In genomic region chr11:123707606-123708205, GRCh38 we compare ENCODE assay signal across 9 cellular contexts. TPM values are rescaled to one million over a fixed set of nuclear protein-coding genes. Genes with fewer than 3 reads are reported as not detected.
DNase-seq lines count a peak whose midpoint lies in the region; ATAC-seq, FAIRE-seq and TF ChIP-seq lines count a peak whose summit lies in the region.
"Had no signal": no experiment of that assay in that cellular context is flagged by ENCODE, and none has a peak within 500 bp of the region (broad histone marks: within the 10 kb centered on the region; RNA-seq: fewer than 3 reads in every experiment).

No MANE protein-coding gene starts in this region.

- H3K36me3 Mint-ChIP-seq in chondrocyte (ENCODE audit: low read depth), result no peaks in the 10 kb centered on the region

- peaks cover 6% of the 10 kb centered on the region for H3K27me3 ChIP-seq in GM23248 (replicated peaks; ENCODE audit: insufficient read depth)
- no peaks in the 10 kb centered on the region; a peak in 1 of 5 replicates for H3K27me3 ChIP-seq in HepG2 (ENCODE audit: control insufficient read depth in 1 of 2, insufficient read depth in 2 of 2, low read length in 2 of 2)

- TF ChIP-seq EP300 in HepG2 (IDR thresholded peaks at IDR 0.05; ENCODE audit: low read depth in 2 of 2, low read length in 2 of 2) (no peak), HepG2 (CRISPR knock-in tag; IDR thresholded peaks at IDR 0.05; ENCODE audit: borderline replicate concordance) (no peak)

- H3K79me2 ChIP-seq in GM23248 (ENCODE audit: insufficient read depth), result no peaks in the 10 kb centered on the region
- no peaks in the 10 kb centered on the region for H3K79me2 ChIP-seq in HepG2 (ENCODE audit: insufficient read depth, low read length)

- peak; percentile 81 for ATAC-seq in HepG2
- no peak for ATAC-seq in sciatic nerve

- no peak overlapping the region for H3K4me3 Mint-ChIP-seq in chondrocyte (ENCODE audit: unreplicated experiment)

- TF ChIP-seq CTCF in chondrocyte (IDR thresholded peaks at IDR 0.05) (peak; percentile 90), HepG2 (CRISPR knock-in tag; IDR thresholded peaks at IDR 0.05) (peak; percentile 80)

- in situ Hi-C loops in GM23248 (cut with MboI), result no loop called here
- in situ Hi-C loops in HepG2 (cut with HindIII; ENCODE audit: extremely low pct_ligation_motif_present, low pct_unique_long_range_greater_than_20kb), result loop anchor here (5.0 kb wide), 2 partner anchors 65 to 120 kb away; no protein-coding TSS in a partner anchor

- H3K9me3 ChIP-seq in GM23248 (ENCODE audit: low read depth), result no peaks in the 10 kb centered on the region
- no peaks in the 10 kb centered on the region for H3K9me3 ChIP-seq in HepG2 (ENCODE audit: low read length)

- peaks cover 2% of the 10 kb centered on the region for H3K4me1 Mint-ChIP-seq in chondrocyte (ENCODE audit: low read depth)

- intact Hi-C loops in HepG2 (cut with micrococcal nuclease; ENCODE audit: unreplicated experiment), result loop anchor here (1.0 kb wide), 2 partner anchors 66 to 127 kb away; no protein-coding TSS in a partner anchor
- intact Hi-C loops in sciatic nerve (cut with DNase I), result loop anchor here (5.0 kb wide), 1 partner anchor 125 kb away; no protein-coding TSS in a partner anchor

- no peaks in the 10 kb centered on the region for H4K20me1 ChIP-seq in GM23248 (ENCODE audit: insufficient read depth)
- no peaks in the 10 kb centered on the region for H4K20me1 ChIP-seq in HepG2 (ENCODE audit: insufficient read depth, low read length)

- BruUV-seq in HepG2 (replicated peaks; lab: Mats Ljungman, UMichigan), result no TSS peak

- no peaks in the 10 kb centered on the region for H3K9me3 Mint-ChIP-seq in chondrocyte (ENCODE audit: low read depth)

- no peak overlapping the region for H3K27ac ChIP-seq in GM23248
- H3K27ac ChIP-seq in HepG2 (ENCODE audit: extremely low read length, insufficient read depth, low read length), result no peak overlapping the region

- no peak overlapping the region for H3K27ac Mint-ChIP-seq in chondrocyte (ENCODE audit: unreplicated experiment)

- peaks cover 13% of the 10 kb centered on the region for H3K27me3 Mint-ChIP-seq in chondrocyte (ENCODE audit: low read depth)

- H3K9me2 ChIP-seq in GM23248 (ENCODE audit: insufficient read depth), result no peaks in the 10 kb centered on the region

- TF ChIP-seq RAD21 in HepG2 (CRISPR knock-in tag; IDR thresholded peaks at IDR 0.05), result 0 out of 2 replicates have a peak, but pooled peaks have one; percentile 45

- DNase-seq in COLO668 (lab: John Stamatoyannopoulos, UW; ENCODE audit: unreplicated experiment), result peak; percentile 59
- DNase-seq in GM23248, result peak; percentile 81
- peak; percentile 27 for DNase-seq in NCI-H2171 (lab: John Stamatoyannopoulos, UW)
- DNase-seq in activated CD4-positive, alpha-beta T cell treated with anti-CD3 and anti-CD28 coated beads for 24 hours (ENCODE audit: low read depth in 2 of 2), result peak; percentile 31 to 41
- DNase-seq in chondrocyte (ENCODE audit: low spot score), result no peak
- DNase-seq in HepG2 (ENCODE audit: low spot score), result peak; percentile 42
- peak; percentile 11 to 18 for DNase-seq in stimulated activated CD8-positive, alpha-beta memory T cell treated with anti-CD3 and anti-CD28 coated beads, Interleukin-2, amount 100 ng/mL, for 1 hour (ENCODE audit: low read depth in 2 of 2)
- no peak for DNase-seq in sciatic nerve (ENCODE audit: low spot score)

- H3K4me3 ChIP-seq in GM23248, result no peak overlapping the region
- no peak overlapping the region for H3K4me3 ChIP-seq in HepG2 (replicated peaks in 1 of 3; ENCODE audit: insufficient read depth in 1 of 3, low read depth in 2 of 3, low read length in 3 of 3)

- peak; percentile 74 for FAIRE-seq in HepG2 (lab: Jason Lieb, UNC)

- CTCF ChIA-PET in HepG2 (lab: Yijun Ruan, JAX; ENCODE audit: low intra/inter-chr PET ratio, low total read pairs), result interaction anchor here (0.8 to 1.8 kb wide), 2 partner anchors 67 to 127 kb away, joined by 9 to 35 read pairs; no protein-coding TSS in a partner anchor

- no peaks in the 10 kb centered on the region for H3K36me3 ChIP-seq in GM23248 (ENCODE audit: low read depth)
- no peaks in the 10 kb centered on the region for H3K36me3 ChIP-seq in HepG2 (replicated peaks in 1 of 2; ENCODE audit: control insufficient read depth in 1 of 2, insufficient read depth in 2 of 2, low read length in 2 of 2)

- no peak for TF ChIP-seq POLR2A in HepG2 (IDR thresholded peaks at IDR 0.05; ENCODE audit: insufficient read depth in 1 of 2, low read depth in 2 of 2, low read length in 2 of 2)

- H2AFZ ChIP-seq in GM23248 (no peak overlapping the region), HepG2 (ENCODE audit: low read length) (no peak overlapping the region)

- H3K9ac ChIP-seq in GM23248 (no peak overlapping the region), HepG2 (ENCODE audit: insufficient read depth, low read depth, low read length) (no peak overlapping the region)

- no peaks in the 10 kb centered on the region for H3F3A ChIP-seq in GM23248 (ENCODE audit: insufficient read depth)

- POLR2A ChIA-PET in HepG2 (lab: Yijun Ruan, JAX), result no interaction called here

- 3% methylated on average over 8 of the region's 8 CpGs for WGBS in GM23248 (ENCODE audit: low coverage in 1 of 2, low lambda C conversion rate in 2 of 2, missing lambda C conversion rate in 2 of 2), 2 experiments
- whole genome bisulfite sequencing in HepG2 (ENCODE audit: low lambda C conversion rate), result 1% methylated on average over 8 of the region's 8 CpGs

- H3K4me1 ChIP-seq in GM23248 (ENCODE audit: insufficient read depth) (no peaks in the 10 kb centered on the region), HepG2 (ENCODE audit: insufficient read depth, low read length) (no peaks in the 10 kb centered on the region)

- H3K4me2 ChIP-seq in GM23248 (ENCODE audit: unreplicated experiment) (no peak overlapping the region), HepG2 (ENCODE audit: low read depth, low read length) (no peak overlapping the region)

RNA-seq across cellular contexts. Expression of gene ZNF202, which starts 33.8 kb away (rescaled TPM):
- 5.5 and 26.4 TPM in 2 replicates for total RNA-seq in GM23248 (2014; rRNA removed; shearing (Covaris generic))
- 4.5 and 5.1 TPM in 2 replicates for polyA plus RNA-seq in GM23248 (2016; fragmentation: Nextera tagmentation; extraction: Ambion mirVana)
- total RNA-seq in chondrocyte, result 7.4 to 10.0 TPM (median 8.3 TPM) in 3 replicates
- 7.0 and 7.7 TPM in 2 replicates for total RNA-seq in HepG2 (2016; rRNA removed; fragmentation: Illumina TruSeq; extraction: Trizol)
- 1.9 and 2.1 TPM in 2 replicates for total RNA-seq in HepG2 (2016; cell fraction: cytosol; rRNA removed; fragmentation: Illumina TruSeq; extraction: Trizol; ENCODE audit: low read depth)
- 6.8 and 9.5 TPM in 2 replicates for total RNA-seq in HepG2 (2016; cell fraction: insoluble cytoplasmic fraction; rRNA removed; fragmentation: Illumina TruSeq; extraction: Trizol)
- 4.8 and 5.3 TPM in 2 replicates for total RNA-seq in HepG2 (2016; cell fraction: membrane; rRNA removed; fragmentation: Illumina TruSeq; extraction: Trizol)
- total RNA-seq in HepG2 (2016; cell fraction: nucleus; rRNA removed; fragmentation: Illumina TruSeq; extraction: Trizol), result 17.0 and 19.4 TPM in 2 replicates
- 7.9 and 8.9 TPM in 2 replicates for polyA plus RNA-seq in HepG2 (2011; rRNA removed)
- polyA plus RNA-seq in HepG2 (2011; cell fraction: cytosol; rRNA removed), result 4.0 and 4.4 TPM in 2 replicates
- 21.2 and 23.5 TPM in 2 replicates for polyA plus RNA-seq in HepG2 (2011; cell fraction: nucleus; rRNA removed)
- 6.6 and 7.0 TPM in 2 replicates for polyA plus RNA-seq in HepG2 (2012)
- polyA plus RNA-seq in HepG2 (2016; cell fraction: cytosol; fragmentation: Illumina TruSeq; extraction: Trizol; ENCODE audit: low read depth), result 1.4 and 1.8 TPM in 2 replicates
- 8.9 and 9.7 TPM in 2 replicates for polyA plus RNA-seq in HepG2 (2016; cell fraction: insoluble cytoplasmic fraction; fragmentation: Illumina TruSeq; extraction: Trizol; ENCODE audit: low read depth)
- 3.3 and 4.2 TPM in 2 replicates for polyA plus RNA-seq in HepG2 (2016; cell fraction: membrane; fragmentation: Illumina TruSeq; extraction: Trizol; ENCODE audit: low read depth)
- polyA plus RNA-seq in HepG2 (2016; cell fraction: nucleus; fragmentation: Illumina TruSeq; extraction: Trizol; ENCODE audit: insufficient read depth, low read depth), result 42.0 and 44.3 TPM in 2 replicates
- polyA minus RNA-seq in HepG2 (2011; rRNA and poly(A)+ RNA removed; ENCODE audit: low replicate concordance), result 6.7 and 6.8 TPM in 2 replicates
- 2.2 and 4.4 TPM in 2 replicates for polyA minus RNA-seq in HepG2 (2011; cell fraction: cytosol; rRNA and poly(A)+ RNA removed)
- polyA minus RNA-seq in HepG2 (2011; cell fraction: nucleus; rRNA and poly(A)+ RNA removed), result 32.9 and 35.7 TPM in 2 replicates
- total RNA-seq in sciatic nerve, result 10.7 TPM

RNA-seq across cellular contexts. Expression of gene OR6X1, which starts 46.6 kb away (rescaled TPM):
- total RNA-seq in GM23248 (2014; rRNA removed; shearing (Covaris generic)), result not detected in 2 replicates
- polyA plus RNA-seq in GM23248 (2016; fragmentation: Nextera tagmentation; extraction: Ambion mirVana), result not detected in 2 replicates
- total RNA-seq in chondrocyte, result not detected in 3 replicates
- not detected in 2 replicates for total RNA-seq in HepG2 (2016; rRNA removed; fragmentation: Illumina TruSeq; extraction: Trizol)
- total RNA-seq in HepG2 (2016; cell fraction: cytosol; rRNA removed; fragmentation: Illumina TruSeq; extraction: Trizol; ENCODE audit: low read depth), result not detected in 2 replicates
- not detected in 2 replicates for total RNA-seq in HepG2 (2016; cell fraction: insoluble cytoplasmic fraction; rRNA removed; fragmentation: Illumina TruSeq; extraction: Trizol)
- total RNA-seq in HepG2 (2016; cell fraction: membrane; rRNA removed; fragmentation: Illumina TruSeq; extraction: Trizol), result not detected in 2 replicates
- not detected in 2 replicates for total RNA-seq in HepG2 (2016; cell fraction: nucleus; rRNA removed; fragmentation: Illumina TruSeq; extraction: Trizol)
- polyA plus RNA-seq in HepG2 (2011; rRNA removed), result not detected in 2 replicates
- polyA plus RNA-seq in HepG2 (2011; cell fraction: cytosol; rRNA removed), result not detected in 2 replicates
- polyA plus RNA-seq in HepG2 (2011; cell fraction: nucleus; rRNA removed), result not detected in 2 replicates
- not detected in 2 replicates for polyA plus RNA-seq in HepG2 (2012)
- polyA plus RNA-seq in HepG2 (2016; cell fraction: cytosol; fragmentation: Illumina TruSeq; extraction: Trizol; ENCODE audit: low read depth), result not detected in 2 replicates
- polyA plus RNA-seq in HepG2 (2016; cell fraction: insoluble cytoplasmic fraction; fragmentation: Illumina TruSeq; extraction: Trizol; ENCODE audit: low read depth), result not detected in 2 replicates
- not detected in 2 replicates for polyA plus RNA-seq in HepG2 (2016; cell fraction: membrane; fragmentation: Illumina TruSeq; extraction: Trizol; ENCODE audit: low read depth)
- polyA plus RNA-seq in HepG2 (2016; cell fraction: nucleus; fragmentation: Illumina TruSeq; extraction: Trizol; ENCODE audit: insufficient read depth, low read depth), result not detected in 2 replicates
- not detected in 2 replicates for polyA minus RNA-seq in HepG2 (2011; rRNA and poly(A)+ RNA removed; ENCODE audit: low replicate concordance)
- polyA minus RNA-seq in HepG2 (2011; cell fraction: cytosol; rRNA and poly(A)+ RNA removed), result not detected in 2 replicates
- polyA minus RNA-seq in HepG2 (2011; cell fraction: nucleus; rRNA and poly(A)+ RNA removed), result not detected in 2 replicates
- not detected for total RNA-seq in sciatic nerve
- total RNA-seq: T-helper 2 cell treated with Interferon-gamma antibody and Interleukin-4, amounts not matched to agents 100 ng/mL and 5 ng/mL, for 36 hours had no signal

RNA-seq across cellular contexts. Expression of gene SCN3B, which starts 53.3 kb away (rescaled TPM):
- total RNA-seq in GM23248 (2014; rRNA removed; shearing (Covaris generic)), result not detected in 2 replicates
- polyA plus RNA-seq in GM23248 (2016; fragmentation: Nextera tagmentation; extraction: Ambion mirVana) (0.09 and 0.33 TPM in 2 replicates), HepG2 (2011; rRNA removed) (0.05 and 0.11 TPM in 2 replicates)
- total RNA-seq in chondrocyte (0.15 to 0.62 TPM (median 0.45 TPM) in 3 replicates), HepG2 (2016; rRNA removed; fragmentation: Illumina TruSeq; extraction: Trizol) (0.07 TPM in 1 of 2 replicates, not detected in the other), sciatic nerve (1.2 TPM)
- not detected in 2 replicates for total RNA-seq in HepG2 (2016; cell fraction: cytosol; rRNA removed; fragmentation: Illumina TruSeq; extraction: Trizol; ENCODE audit: low read depth)
- 0.11 TPM in 1 of 2 replicates, not detected in the other for total RNA-seq in HepG2 (2016; cell fraction: insoluble cytoplasmic fraction; rRNA removed; fragmentation: Illumina TruSeq; extraction: Trizol)
- total RNA-seq in HepG2 (2016; cell fraction: membrane; rRNA removed; fragmentation: Illumina TruSeq; extraction: Trizol), result 0.03 TPM in 1 of 2 replicates, not detected in the other
- total RNA-seq in HepG2 (2016; cell fraction: nucleus; rRNA removed; fragmentation: Illumina TruSeq; extraction: Trizol), result not detected in 2 replicates
- 0.04 and 0.07 TPM in 2 replicates for polyA plus RNA-seq in HepG2 (2011; cell fraction: cytosol; rRNA removed)
- 0.06 and 0.07 TPM in 2 replicates for polyA plus RNA-seq in HepG2 (2011; cell fraction: nucleus; rRNA removed)
- 0.05 and 0.07 TPM in 2 replicates for polyA plus RNA-seq in HepG2 (2012)
- not detected in 2 replicates for polyA plus RNA-seq in HepG2 (2016; cell fraction: cytosol; fragmentation: Illumina TruSeq; extraction: Trizol; ENCODE audit: low read depth)
- polyA plus RNA-seq in HepG2 (2016; cell fraction: insoluble cytoplasmic fraction; fragmentation: Illumina TruSeq; extraction: Trizol; ENCODE audit: low read depth), result not detected in 2 replicates
- polyA plus RNA-seq in HepG2 (2016; cell fraction: membrane; fragmentation: Illumina TruSeq; extraction: Trizol; ENCODE audit: low read depth), result not detected in 2 replicates
- 0.11 and 0.40 TPM in 2 replicates for polyA plus RNA-seq in HepG2 (2016; cell fraction: nucleus; fragmentation: Illumina TruSeq; extraction: Trizol; ENCODE audit: insufficient read depth, low read depth)
- polyA minus RNA-seq in HepG2 (2011; rRNA and poly(A)+ RNA removed; ENCODE audit: low replicate concordance), result 0.05 TPM in 1 of 2 replicates, not detected in the other
- polyA minus RNA-seq in HepG2 (2011; cell fraction: cytosol; rRNA and poly(A)+ RNA removed), result 0.20 TPM in 1 of 2 replicates, not detected in the other
- polyA minus RNA-seq in HepG2 (2011; cell fraction: nucleus; rRNA and poly(A)+ RNA removed), result 0.12 and 0.52 TPM in 2 replicates
- total RNA-seq: T-helper 2 cell treated with Interferon-gamma antibody and Interleukin-4, amounts not matched to agents 100 ng/mL and 5 ng/mL, for 36 hours had no signal

Comparison
In these comparisons a context has a peak if more than half of its experiments do, and no peak if none do; other contexts are left out.
1. DNase-seq: peak in COLO668 (single experiment), GM23248 (single experiment), NCI-H2171 (single experiment), activated CD4-positive, alpha-beta T cell treated with anti-CD3 and anti-CD28 coated beads for 24 hours (2 of 2), HepG2 (single experiment) and stimulated activated CD8-positive, alpha-beta memory T cell treated with anti-CD3 and anti-CD28 coated beads, Interleukin-2, amount 100 ng/mL, for 1 hour (2 of 2); none in chondrocyte (single experiment) and sciatic nerve (single experiment).